In genomic region chr6:70215460-70215859, GRCh38 we compare ENCODE assay signal across 24 cellular contexts.
"Had no signal": no experiment of that assay in that cellular context is flagged by ENCODE, and none has a peak within 500 bp of the region (broad histone marks: within the 10 kb centered on the region; RNA-seq: fewer than 3 reads in every experiment).

No MANE protein-coding gene starts in this region.

- DNase-seq: colonic mucosa; cortex of kidney; dermis blood vessel endothelial cell; dorsolateral prefrontal cortex; effector CD4-positive, alpha-beta T cell; effector CD8-positive, alpha-beta T cell; effector memory CD4-positive, alpha-beta T cell; effector memory CD8-positive, alpha-beta T cell; endodermal cell; erythroblast; esophagus squamous epithelium; foreskin fibroblast; foreskin keratinocyte; foreskin melanocyte; gastrocnemius medialis; glutamatergic neuron; head of caudate nucleus; heart left ventricle; heart right ventricle had no signal

- ATAC-seq: effector memory CD8-positive, alpha-beta T cell; esophagus mucosa; foreskin keratinocyte; gastrocnemius medialis; gastroesophageal sphincter; heart left ventricle; heart right ventricle had no signal

- H3K4me3 ChIP-seq: colonic mucosa, coronary artery, dorsolateral prefrontal cortex, esophagus muscularis mucosa, esophagus squamous epithelium, gastrocnemius medialis, gastroesophageal sphincter, heart left ventricle, heart right ventricle had no signal

- H3K27ac ChIP-seq: colonic mucosa, coronary artery, dorsolateral prefrontal cortex, epithelial cell of prostate, esophagus muscularis mucosa, esophagus squamous epithelium, foreskin keratinocyte, gastrocnemius medialis, gastroesophageal sphincter, heart left ventricle, heart right ventricle had no signal

- H3K4me1 ChIP-seq: colonic mucosa, esophagus muscularis mucosa, esophagus squamous epithelium, foreskin keratinocyte, gastrocnemius medialis, gastroesophageal sphincter, heart left ventricle, heart right ventricle had no signal

- H3K27me3 ChIP-seq: colonic mucosa, gastroesophageal sphincter had no signal

- H3K36me3 ChIP-seq: colonic mucosa, esophagus muscularis mucosa, esophagus squamous epithelium, gastrocnemius medialis, gastroesophageal sphincter, heart left ventricle, heart right ventricle had no signal

- H3K9me3 ChIP-seq: colonic mucosa, esophagus muscularis mucosa, esophagus squamous epithelium, gastrocnemius medialis, gastroesophageal sphincter, heart left ventricle, heart right ventricle had no signal
